Comparison of ENCODE assay signal across 12 cellular contexts in genomic region chr3:7607669-7608068, GRCh38.
"Had no signal": no experiment of that assay in that cellular context is flagged by ENCODE, and none has a peak within 500 bp of the region (broad histone marks: within the 10 kb centered on the region; RNA-seq: fewer than 3 reads in every experiment).

No MANE protein-coding gene starts in this region.

- DNase-seq: activated CD4-positive, alpha-beta T cell treated with anti-CD3 and anti-CD28 coated beads for 36 hours; activated CD4-positive, alpha-beta T cell treated with anti-CD3 and anti-CD28 coated beads, Interleukin-2, amount 50 U/mL, for 4 hours; activated CD8-positive, alpha-beta memory T cell treated with anti-CD3 and anti-CD28 coated beads for 24 hours; activated CD8-positive, alpha-beta memory T cell treated with anti-CD3 and anti-CD28 coated beads, Interleukin-2, amount 50 U/mL, for 4 hours; activated T-cell treated with anti-CD3 and anti-CD28 coated beads, Interleukin-2, amount 50 U/mL, for 24 hours; aorta; heart left ventricle; ovary; stimulated activated CD4-positive, alpha-beta T cell treated with anti-CD3 and anti-CD28 coated beads, Interleukin-4, amount 100 ng/mL, for 24 hours; stimulated activated naive CD8-positive, alpha-beta T cell treated with anti-CD3 and anti-CD28 coated beads, Interleukin-15, Interleukin-2, amounts not matched to agents 100 U/mL and 50 U/mL, for 24 hours; substantia nigra; thyroid gland had no signal
